ENCODE assay signal across 34 cellular contexts in the genomic region with DNA sequence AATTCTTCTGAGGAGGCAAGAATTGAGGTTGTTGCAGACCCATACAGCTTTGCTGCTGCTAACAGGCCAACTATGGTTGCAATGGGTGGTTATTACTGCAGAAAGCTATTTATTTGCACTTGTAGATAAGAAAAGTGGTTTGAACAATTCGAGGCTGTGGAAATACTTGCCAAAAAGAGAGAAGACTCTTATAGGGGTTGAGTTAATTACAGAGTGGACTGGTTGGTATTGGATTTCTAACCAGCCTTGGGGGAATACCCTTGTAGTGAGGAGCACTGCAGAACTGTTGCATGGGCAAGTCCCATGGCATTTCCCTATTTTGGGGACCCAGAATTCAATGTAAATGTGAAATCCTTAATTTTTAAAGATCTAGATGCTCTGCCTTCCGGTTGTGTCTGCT.
A peak's percentile ranks its signal among the peaks of the same experiment; 100 is the strongest.
DNase-seq lines count a peak whose midpoint lies in the region; ATAC-seq, FAIRE-seq and TF ChIP-seq lines count a peak whose summit lies in the region.
"Had no signal": no experiment of that assay in that cellular context is flagged by ENCODE, and none has a peak within 500 bp of the region (broad histone marks: within the 10 kb centered on the region; RNA-seq: fewer than 3 reads in every experiment).

No MANE protein-coding gene starts in this region.

- H3K9me3 ChIP-seq in DOHH2 (ENCODE audit: control insufficient read depth, insufficient read depth, low read length): peaks cover 26% of the 10 kb centered on the region
- peaks cover 24% of the 10 kb centered on the region; the same call in 1 of the 2 replicates for H3K9me3 ChIP-seq in SU-DHL-6 (ENCODE audit: insufficient read depth, low read length)
- no peaks in the 10 kb centered on the region for H3K9me3 ChIP-seq in ovary
- H3K9me3 ChIP-seq: Caco-2, esophagus muscularis mucosa, testis, vagina had no signal

- no peak for TF ChIP-seq EP300 in ovary (IDR thresholded peaks at IDR 0.05)

- H3K9me2 ChIP-seq in DOHH2 (replicated peaks; ENCODE audit: control insufficient read depth, low read length) (no peaks in the 10 kb centered on the region), SU-DHL-6 (replicated peaks; ENCODE audit: insufficient read depth, low read length) (no peaks in the 10 kb centered on the region)

- H3K9ac ChIP-seq in SU-DHL-6 (ENCODE audit: low read length): 0 out of 2 replicates have a peak overlapping the region, but pooled peaks have one; percentile 12
- H3K9ac ChIP-seq: neural progenitor cell, parathyroid adenoma had no signal

- H3K4me3 ChIP-seq in DOHH2 (ENCODE audit: low read length) (peak overlapping the region; percentile 61), SU-DHL-6 (ENCODE audit: insufficient read depth, low read length, poor library complexity, severe bottlenecking) (peak overlapping the region; percentile 15), ovary (no peak overlapping the region)
- H3K4me3 ChIP-seq: esophagus muscularis mucosa, neural progenitor cell, skin epidermis, testis, vagina had no signal

- no peak for FAIRE-seq in GM12891 (lab: Jason Lieb, UNC)
- FAIRE-seq: endometrium, H54, islet of Langerhans had no signal

- peak overlapping the region; percentile 96 for H3K27ac ChIP-seq in DOHH2 (ENCODE audit: low read depth, low read length)
- H3K27ac ChIP-seq in SU-DHL-6 (ENCODE audit: low read depth, low read length): peak overlapping the region; percentile 91
- no peak overlapping the region for H3K27ac ChIP-seq in substantia nigra (ENCODE audit: low read depth, low read length, poor library complexity, severe bottlenecking)
- H3K27ac ChIP-seq in ovary: no peak overlapping the region
- H3K27ac ChIP-seq: C4-2B, esophagus muscularis mucosa, neural progenitor cell, parathyroid adenoma, skin epidermis, testis, vagina had no signal

- TF ChIP-seq CTCF in DOHH2 (IDR thresholded peaks at IDR 0.05; ENCODE audit: low read depth, low read length, poor library complexity, severe bottlenecking) (no peak), SU-DHL-6 (IDR thresholded peaks at IDR 0.05; ENCODE audit: insufficient read depth, low read length, poor library complexity, severe bottlenecking) (no peak), ovary (IDR thresholded peaks at IDR 0.05) (no peak)

- TF ChIP-seq POLR2A in ovary (IDR thresholded peaks at IDR 0.05) (no peak), GM12891 (IDR thresholded peaks at IDR 0.05; ENCODE audit: low read depth, low read length) (no peak)

- peaks cover 24% of the 10 kb centered on the region for H3F3A ChIP-seq in DOHH2 (ENCODE audit: control insufficient read depth, insufficient read depth)
- H3F3A ChIP-seq in SU-DHL-6 (ENCODE audit: insufficient read depth): peaks cover 17% of the 10 kb centered on the region; the same call in 1 of the 2 replicates

- no peaks in the 10 kb centered on the region for H3K27me3 ChIP-seq in DOHH2 (ENCODE audit: control insufficient read depth, low read length)
- no peaks in the 10 kb centered on the region for H3K27me3 ChIP-seq in SU-DHL-6 (ENCODE audit: low read length)
- no peaks in the 10 kb centered on the region for H3K27me3 ChIP-seq in ovary
- H3K27me3 ChIP-seq: esophagus muscularis mucosa, neural progenitor cell, testis, vagina had no signal

- H3K4me1 ChIP-seq in DOHH2 (ENCODE audit: control insufficient read depth, low read length): peaks cover 87% of the 10 kb centered on the region
- no peaks in the 10 kb centered on the region for H3K4me1 ChIP-seq in ovary (ENCODE audit: insufficient read depth)
- H3K4me1 ChIP-seq: Caco-2, esophagus muscularis mucosa, neural progenitor cell, parathyroid adenoma, testis, vagina had no signal

- H2AFZ ChIP-seq in SU-DHL-6 (ENCODE audit: low read depth, low read length, severe bottlenecking): no peak overlapping the region
- H2AFZ ChIP-seq: neural progenitor cell, parathyroid adenoma had no signal

- H3K36me3 ChIP-seq in DOHH2 (ENCODE audit: control insufficient read depth, low read length) (peaks cover 80% of the 10 kb centered on the region), SU-DHL-6 (ENCODE audit: low read length) (peaks cover 24% of the 10 kb centered on the region; the same call in 1 of the 2 replicates), ovary (no peaks in the 10 kb centered on the region)
- H3K36me3 ChIP-seq: esophagus muscularis mucosa, neural progenitor cell, vagina had no signal

- no peaks in the 10 kb centered on the region for H4K20me1 ChIP-seq in DOHH2 (ENCODE audit: control insufficient read depth, insufficient read depth, low read depth, low read length)
- H4K20me1 ChIP-seq in SU-DHL-6 (ENCODE audit: low read depth, low read length): no peaks in the 10 kb centered on the region

- no peak overlapping the region for H3K27ac Mint-ChIP-seq in stimulated activated naive B cell treated with anti-CD40 and anti-IgM and Interleukin-4, amounts not matched to agents 10 μg/mL and 1 μg/mL and 100 μg/mL, for 72 hours
- H3K27ac Mint-ChIP-seq: activated CD4-positive, alpha-beta memory T cell treated with anti-CD3 and anti-CD28 coated beads, Interleukin-2, amount 10 ng/mL, durations not matched to agents 7 days and 5 days; activated T-helper 1 cell treated with anti-CD3 and anti-CD28 coated beads, Interleukin-12 subunit alpha, Interleukin-12 subunit beta, Interleukin-2, Interleukin-4 antibody, amounts not matched to agents 30 ng/mL and 10 ng/mL and 1 ng/mL, durations not matched to agents 14 hours and 24 hours and 36 hours; brain; neural progenitor cell had no signal

- ATAC-seq in HG02642 (IDR thresholded peaks at IDR 0.05; ENCODE audit: poor library complexity, unreplicated experiment): peak; percentile 55
- ATAC-seq in stimulated activated naive B cell treated with anti-CD40 and anti-IgM and Interleukin-4, amounts not matched to agents 10 μg/mL and 1 μg/mL and 100 μg/mL, for 72 hours (replicated peaks): peak; percentile 79 to 87
- ATAC-seq: left lobe of liver; stimulated activated naive CD8-positive, alpha-beta T cell treated with anti-CD3 and anti-CD28 coated beads, Interleukin-15, Interleukin-2, amounts not matched to agents 100 U/mL and 50 U/mL, for 24 hours had no signal

- H3K79me2 ChIP-seq in DOHH2 (ENCODE audit: control insufficient read depth, low read length): peaks cover 91% of the 10 kb centered on the region
- no peaks in the 10 kb centered on the region; the same call in 1 of the 2 replicates for H3K79me2 ChIP-seq in SU-DHL-6 (ENCODE audit: insufficient read depth, low read length)
- H3K79me2 ChIP-seq: parathyroid adenoma had no signal

- H3K4me3 Mint-ChIP-seq in stimulated activated naive B cell treated with anti-CD40 and anti-IgM and Interleukin-4, amounts not matched to agents 10 μg/mL and 1 μg/mL and 100 μg/mL, for 72 hours: peak overlapping the region; percentile 7 to 26
- H3K4me3 Mint-ChIP-seq: activated CD4-positive, alpha-beta memory T cell treated with anti-CD3 and anti-CD28 coated beads, Interleukin-2, amount 10 ng/mL, durations not matched to agents 7 days and 5 days; activated T-helper 1 cell treated with anti-CD3 and anti-CD28 coated beads, Interleukin-12 subunit alpha, Interleukin-12 subunit beta, Interleukin-2, Interleukin-4 antibody, amounts not matched to agents 30 ng/mL and 10 ng/mL and 1 ng/mL, durations not matched to agents 14 hours and 24 hours and 36 hours; brain; neural progenitor cell had no signal

- H3K36me3 Mint-ChIP-seq in stimulated activated naive B cell treated with anti-CD40 and anti-IgM and Interleukin-4, amounts not matched to agents 10 μg/mL and 1 μg/mL and 100 μg/mL, for 72 hours: peaks cover 2 to 4% of the 10 kb centered on the region in 2 donors
- H3K36me3 Mint-ChIP-seq: brain, neural progenitor cell had no signal

- peaks cover 19 to 34% of the 10 kb centered on the region in 2 donors for H3K4me1 Mint-ChIP-seq in stimulated activated naive B cell treated with anti-CD40 and anti-IgM and Interleukin-4, amounts not matched to agents 10 μg/mL and 1 μg/mL and 100 μg/mL, for 72 hours
- H3K4me1 Mint-ChIP-seq: activated CD4-positive, alpha-beta memory T cell treated with anti-CD3 and anti-CD28 coated beads, Interleukin-2, amount 10 ng/mL, durations not matched to agents 7 days and 5 days; brain; neural progenitor cell had no signal

- no peak for DNase-seq in stimulated activated naive B cell treated with anti-CD40 and anti-IgM and Interleukin-4, amounts not matched to agents 10 μg/mL and 1 μg/mL and 100 μg/mL, for 72 hours
- DNase-seq in substantia nigra (lab: John Stamatoyannopoulos, UW): no peak
- no peak for DNase-seq in ovary
- no peak for DNase-seq in GM12891 (ENCODE audit: insufficient read length, low spot score)
- DNase-seq: activated CD4-positive, alpha-beta memory T cell treated with anti-CD3 and anti-CD28 coated beads, Interleukin-2, amount 10 ng/mL, durations not matched to agents 7 days and 5 days; activated CD8-positive, alpha-beta memory T cell treated with anti-CD3 and anti-CD28 coated beads, Interleukin-2, amount 50 U/mL, for 4 hours; activated naive CD4-positive, alpha-beta T cell treated with Interleukin-2 at 50 U/mL for 16 hours; Caco-2; DMS79; foreskin fibroblast; GDM1; head of caudate nucleus; NCI-H1092; NCI-H187; NCI-H510A treated with DMSO at 0.1 percent for 48 hours; retina; SHP77; stimulated activated naive CD8-positive, alpha-beta T cell treated with anti-CD3 and anti-CD28 coated beads, Interleukin-15, Interleukin-2, amounts not matched to agents 100 U/mL and 50 U/mL, for 24 hours; testis had no signal

- peaks cover 0 to 7% of the 10 kb centered on the region in 2 donors for H3K27me3 Mint-ChIP-seq in stimulated activated naive B cell treated with anti-CD40 and anti-IgM and Interleukin-4, amounts not matched to agents 10 μg/mL and 1 μg/mL and 100 μg/mL, for 72 hours
- H3K27me3 Mint-ChIP-seq: brain had no signal

- WGBS in ovary, 3 donors: 49 to 52% (median 49%) methylated on average over 2 of the region's 2 CpGs

- intact Hi-C loops in ovary (cut with DNase I): no loop called here

- H3K9me3 Mint-ChIP-seq in stimulated activated naive B cell treated with anti-CD40 and anti-IgM and Interleukin-4, amounts not matched to agents 10 μg/mL and 1 μg/mL and 100 μg/mL, for 72 hours: peaks cover 3 to 8% of the 10 kb centered on the region in 2 donors
- H3K9me3 Mint-ChIP-seq: activated CD4-positive, alpha-beta memory T cell treated with anti-CD3 and anti-CD28 coated beads, Interleukin-2, amount 10 ng/mL, durations not matched to agents 7 days and 5 days; activated T-helper 1 cell treated with anti-CD3 and anti-CD28 coated beads, Interleukin-12 subunit alpha, Interleukin-12 subunit beta, Interleukin-2, Interleukin-4 antibody, amounts not matched to agents 30 ng/mL and 10 ng/mL and 1 ng/mL, durations not matched to agents 14 hours and 24 hours and 36 hours had no signal

- H3K4me2 ChIP-seq in DOHH2 (ENCODE audit: low read length) (peak overlapping the region; percentile 74), SU-DHL-6 (ENCODE audit: low read depth, low read length, poor library complexity, severe bottlenecking) (peak overlapping the region; percentile 61)
- H3K4me2 ChIP-seq: neural progenitor cell had no signal

TF ChIP-seq in GM12891, 5 proteins besides CTCF, POLR2A, EP300 and RAD21:
- TF ChIP-seq PAX5 (IDR thresholded peaks at IDR 0.05; ENCODE audit: insufficient read depth, low read length, severe bottlenecking): no peak
- TF ChIP-seq POU2F2 (IDR thresholded peaks at IDR 0.05; ENCODE audit: low read depth, low read length): no peak
- TF ChIP-seq POLR2AphosphoS5 (IDR thresholded peaks at IDR 0.05; ENCODE audit: low read depth, low read length): no peak
- no peak for TF ChIP-seq TAF1 (IDR thresholded peaks at IDR 0.05; ENCODE audit: low read depth, low read length)
- TF ChIP-seq SPI1 (IDR thresholded peaks at IDR 0.05; ENCODE audit: low read depth, low read length): no peak

Comparison
In these comparisons a context has a peak if more than half of its experiments do, and no peak if none do; other contexts are left out.
1. H3K27ac ChIP-seq: peak in DOHH2 (single experiment) and SU-DHL-6 (single experiment); none in substantia nigra (single experiment) and ovary (0 of 2).